In the genomic region with DNA sequence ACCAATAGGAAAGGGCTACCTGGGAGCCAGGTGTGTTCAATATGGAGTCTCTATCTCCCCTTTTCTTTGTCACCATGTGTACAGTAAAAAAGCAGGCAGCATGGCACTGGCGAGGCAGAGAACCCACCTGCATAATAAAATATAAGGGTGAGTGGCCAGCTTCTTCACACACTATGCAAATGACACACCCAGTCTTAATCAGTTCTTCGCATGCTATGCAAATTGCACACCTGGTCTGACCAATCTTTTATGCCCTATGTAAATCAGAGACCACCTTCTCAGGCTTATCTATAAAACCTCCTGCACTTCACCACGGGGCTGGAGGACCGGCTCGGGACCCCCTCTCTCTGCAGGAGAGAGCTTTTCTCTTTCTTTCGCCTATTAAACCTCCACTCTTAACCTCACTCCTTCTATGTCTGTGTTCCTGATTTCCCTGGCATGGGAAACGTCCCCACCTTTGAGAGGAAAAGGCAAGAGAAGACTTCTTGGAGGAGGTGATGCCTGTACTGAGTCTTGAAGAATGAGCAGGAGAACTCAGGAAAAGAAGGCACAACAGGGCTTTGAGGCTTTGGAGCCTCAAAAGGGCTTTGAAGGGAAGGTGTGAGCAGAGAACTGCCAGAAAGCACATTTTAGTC, we compare ENCODE assay signal across 22 cellular contexts.
DNase-seq lines count a peak whose midpoint lies in the region; ATAC-seq and TF ChIP-seq lines count a peak whose summit lies in the region.
"Had no signal": no experiment of that assay in that cellular context is flagged by ENCODE, and none has a peak within 500 bp of the region (broad histone marks: within the 10 kb centered on the region; RNA-seq: fewer than 3 reads in every experiment).

No MANE protein-coding gene starts in this region.

- peaks cover 5% of the 10 kb centered on the region; the same call in 1 of the 2 replicates for H3K79me2 ChIP-seq in GM23338 (replicated peaks; ENCODE audit: insufficient read depth)

- H3K9me3 Mint-ChIP-seq in GM23338 (peaks cover 35% of the 10 kb centered on the region), endodermal cell (peaks cover 27% of the 10 kb centered on the region)

- H3K36me3 Mint-ChIP-seq in GM23338 (ENCODE audit: low read depth) (peaks cover 34% of the 10 kb centered on the region), endodermal cell (ENCODE audit: low read depth) (peaks cover 2% of the 10 kb centered on the region)

- no peaks in the 10 kb centered on the region for H4K20me1 ChIP-seq in GM23338 (replicated peaks; ENCODE audit: insufficient read depth)

- H3K27ac Mint-ChIP-seq in GM23338, result peak overlapping the region; percentile 91
- peak overlapping the region; percentile 27 for H3K27ac Mint-ChIP-seq in endodermal cell

- peaks cover 54% of the 10 kb centered on the region for H3K4me1 ChIP-seq in GM23338 (ENCODE audit: insufficient read depth)
- H3K4me1 ChIP-seq in HUES64 (ENCODE audit: insufficient read depth, low read length), result peaks cover 54% of the 10 kb centered on the region
- peaks cover 8% of the 10 kb centered on the region for H3K4me1 ChIP-seq in endodermal cell (ENCODE audit: control insufficient read depth, insufficient read depth, low read length)
- no peaks in the 10 kb centered on the region for H3K4me1 ChIP-seq in mucosa of descending colon (ENCODE audit: low read depth)
- H3K4me1 ChIP-seq in psoas muscle, result no peaks in the 10 kb centered on the region

- H2AFZ ChIP-seq in GM23338, result no peak overlapping the region

- TF ChIP-seq CTCF in GM23338 (conservative IDR thresholded peaks at IDR 0.05; ENCODE audit: low read depth in 2 of 2), result no peak
- no peak for TF ChIP-seq CTCF in endodermal cell (conservative IDR thresholded peaks at IDR 0.05)
- TF ChIP-seq CTCF in mucosa of descending colon (IDR thresholded peaks at IDR 0.05), result no peak
- TF ChIP-seq CTCF in psoas muscle (IDR thresholded peaks at IDR 0.05), result no peak

- intact Hi-C loops in mucosa of descending colon (cut with DNase I, micrococcal nuclease), result no loop called here
- intact Hi-C loops in psoas muscle (cut with DNase I), result no loop called here

- peaks cover 8% of the 10 kb centered on the region for H3K9me3 ChIP-seq in HUES64 (ENCODE audit: insufficient read depth, low read depth, low read length)
- H3K9me3 ChIP-seq in endodermal cell (ENCODE audit: control insufficient read depth, low read length), result peaks cover 9% of the 10 kb centered on the region
- H3K9me3 ChIP-seq in mucosa of descending colon, result peaks cover 7% of the 10 kb centered on the region
- H3K9me3 ChIP-seq in psoas muscle, result peaks cover 9% of the 10 kb centered on the region

- H3K9ac ChIP-seq in HUES64 (ENCODE audit: low read depth, low read length) (peak overlapping the region; percentile 55), endodermal cell (ENCODE audit: extremely low read depth, low read length, poor library complexity, severe bottlenecking) (no peak overlapping the region)

- H3K4me1 Mint-ChIP-seq in GM23338 (peaks cover 66% of the 10 kb centered on the region), endodermal cell (peaks cover 47% of the 10 kb centered on the region)

- no peaks in the 10 kb centered on the region for H3K27me3 ChIP-seq in GM23338 (ENCODE audit: insufficient read depth)
- H3K27me3 ChIP-seq in HUES64 (ENCODE audit: insufficient read depth, low read length), result no peaks in the 10 kb centered on the region
- H3K27me3 ChIP-seq in endodermal cell (ENCODE audit: control insufficient read depth, insufficient read depth, low read length, poor library complexity, severe bottlenecking), result no peaks in the 10 kb centered on the region
- peaks cover 0 to 2% (median 0%) of the 10 kb centered on the region in 3 donors for H3K27me3 ChIP-seq in psoas muscle (ENCODE audit: insufficient read depth in 3 of 3, low read length in 2 of 3)

- H3K36me3 ChIP-seq in GM23338 (ENCODE audit: insufficient read depth) (peaks cover 5% of the 10 kb centered on the region), HUES64 (ENCODE audit: insufficient read depth, low read length) (no peaks in the 10 kb centered on the region), endodermal cell (ENCODE audit: control insufficient read depth, insufficient read depth, low read length) (no peaks in the 10 kb centered on the region), mucosa of descending colon (ENCODE audit: low read depth) (no peaks in the 10 kb centered on the region), psoas muscle (ENCODE audit: insufficient read depth in 1 of 2, low read depth in 1 of 2) (no peaks in the 10 kb centered on the region)

- H3K27me3 Mint-ChIP-seq in GM23338 (ENCODE audit: insufficient read depth, low read depth, poor library complexity) (peaks cover 19% of the 10 kb centered on the region), endodermal cell (ENCODE audit: insufficient read depth) (peaks cover 12% of the 10 kb centered on the region)

- no peaks in the 10 kb centered on the region for H3K9me2 ChIP-seq in GM23338 (ENCODE audit: insufficient read depth)

- whole genome bisulfite sequencing in HUES64, result 67% methylated on average over 7 of the region's 7 CpGs
- 51 to 57% methylated on average over 5 to 6 of the region's 7 CpGs for WGBS in endodermal cell (ENCODE audit: insufficient coverage in 1 of 2, insufficient read length in 1 of 2), 2 experiments
- WGBS in psoas muscle, 3 donors, result 56 to 65% (median 65%) methylated on average over 7 of the region's 7 CpGs

- H3K27ac ChIP-seq in GM23338 (ENCODE audit: low read depth) (peak overlapping the region; percentile 100), HUES64 (ENCODE audit: low read depth, low read length) (peak overlapping the region; percentile 63; the same call in 1 of the 2 replicates), endodermal cell (ENCODE audit: low read depth, low read length) (no peak overlapping the region), psoas muscle (no peak overlapping the region)
- H3K27ac ChIP-seq: RWPE1 had no signal

- ATAC-seq in GM23338, result peak; percentile 22
- ATAC-seq in mucosa of descending colon, result peak; percentile 18
- no peak for ATAC-seq in psoas muscle
- ATAC-seq: Panc1 had no signal

- DNase-seq in GM23338 (ENCODE audit: low spot score) (peak; percentile 35), endodermal cell (no peak), mucosa of descending colon (no peak), NCI-H2196 treated with DMSO at 0.1 percent for 48 hours (lab: John Stamatoyannopoulos, UW; ENCODE audit: unreplicated experiment) (no peak), psoas muscle (no peak), NOMO-1 treated with DMSO at 0.1 percent for 48 hours (lab: John Stamatoyannopoulos, UW; ENCODE audit: unreplicated experiment) (no peak)
- DNase-seq: Calu3; DMS153; HCEC 1CT; NCI-H1092 treated with DMSO at 0.1 percent for 48 hours; NCI-H1436; NCI-H187; NCI-H2081 treated with DMSO at 0.1 percent for 48 hours; NCI-H2171; NCI-H345; NCI-H510A treated with DMSO at 0.1 percent for 48 hours; NCI-H82; NK-92 treated with Interleukin-12 subunit alpha and Interleukin-12 subunit beta, amount 100 ng/mL, for 24 hours; SHP77 had no signal

- H3K4me3 Mint-ChIP-seq in GM23338 (peak overlapping the region; percentile 68), endodermal cell (no peak overlapping the region)

- peak overlapping the region; percentile 85 for H3K4me2 ChIP-seq in GM23338

- H3K4me3 ChIP-seq in GM23338, result peak overlapping the region; percentile 56
- peak overlapping the region; percentile 41 for H3K4me3 ChIP-seq in HUES64 (ENCODE audit: low read length)
- H3K4me3 ChIP-seq in endodermal cell (ENCODE audit: low read length), result no peak overlapping the region
- H3K4me3 ChIP-seq in mucosa of descending colon, result no peak overlapping the region
- no peak overlapping the region for H3K4me3 ChIP-seq in psoas muscle

- H3F3A ChIP-seq in GM23338 (replicated peaks; ENCODE audit: low read depth), result peaks cover 17% of the 10 kb centered on the region

TF ChIP-seq in GM23338, 12 proteins besides CTCF, POLR2A, EP300 and RAD21:
- peak; percentile 60 for TF ChIP-seq ETS1 (IDR thresholded peaks at IDR 0.05)
- TF ChIP-seq POLR2AphosphoS5 (IDR thresholded peaks at IDR 0.05; ENCODE audit: low read depth), result peak; percentile 98
- no peak for TF ChIP-seq ZNF331 (CRISPR knock-in tag; IDR thresholded peaks at IDR 0.05; ENCODE audit: low read depth)

Comparison
In these comparisons a context has a peak if more than half of its experiments do, and no peak if none do; other contexts are left out.
1. ATAC-seq: peak in GM23338 (single experiment) and mucosa of descending colon (single experiment); none in psoas muscle (0 of 4).
2. H3K27ac ChIP-seq: peak in GM23338 (single experiment) and HUES64 (single experiment); none in endodermal cell (single experiment) and psoas muscle (single experiment).
3. H3K4me3 ChIP-seq: peak in GM23338 (single experiment) and HUES64 (single experiment); none in endodermal cell (single experiment), mucosa of descending colon (single experiment) and psoas muscle (single experiment).